Comparison of ENCODE assay signal across 8 cellular contexts in the genomic region with DNA sequence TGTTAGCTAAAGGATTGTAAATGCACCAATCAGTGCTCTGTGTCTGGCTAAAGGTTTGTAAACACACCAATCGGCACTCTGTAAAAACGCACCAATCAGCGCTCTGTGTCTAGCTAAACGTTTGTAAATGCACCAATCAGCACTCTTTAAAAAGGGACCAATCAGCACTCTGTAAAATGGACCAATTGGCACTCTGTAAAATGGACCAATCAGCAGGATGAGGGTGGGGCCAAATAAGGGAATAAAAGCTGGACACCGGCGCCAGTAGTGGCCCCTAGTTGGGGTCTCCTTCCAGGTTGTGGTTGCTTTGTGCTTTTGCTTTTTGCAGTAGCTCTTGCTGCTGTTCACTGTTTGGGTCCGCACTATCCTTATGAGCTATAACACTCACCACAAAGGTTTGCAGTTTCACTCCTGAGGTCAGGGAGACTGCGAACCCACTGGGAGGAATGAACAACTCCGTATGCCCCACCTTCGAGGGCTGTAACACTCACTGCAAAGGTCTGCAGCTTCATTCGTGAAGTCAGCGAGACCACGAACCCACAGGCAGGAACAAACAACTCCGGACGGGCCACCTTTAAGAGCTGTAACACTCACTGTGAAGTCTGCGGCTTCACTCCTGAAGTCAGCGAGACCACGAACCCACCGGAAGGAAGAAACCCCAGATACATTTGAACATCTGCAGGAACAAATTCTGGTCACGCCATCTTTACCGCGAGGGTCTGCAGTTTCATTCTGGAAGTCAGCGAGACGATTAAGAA. TPM values are rescaled to one million over a fixed set of nuclear protein-coding genes. Genes with fewer than 3 reads are reported as not detected.
DNase-seq lines count a peak whose midpoint lies in the region; ATAC-seq and TF ChIP-seq lines count a peak whose summit lies in the region.

No MANE protein-coding gene starts in this region.

- TF ChIP-seq POLR2A in tibial nerve (IDR thresholded peaks at IDR 0.05), result no peak

- H3K4me3 Mint-ChIP-seq in T-helper 17 cell, result peak overlapping the region; percentile 86
- peak overlapping the region in 4 of 5 experiments; percentile 70 to 82 (median 79) for H3K4me3 Mint-ChIP-seq in brain

- H3K4me3 ChIP-seq in neutrophil (ENCODE audit: low read depth in 1 of 2, low read length in 1 of 2) (peak overlapping the region; percentile 38 to 72), tibial nerve (peak overlapping the region in 3 of 4 donors; percentile 84 to 99 (median 94))

- no peak for TF ChIP-seq EP300 in tibial nerve (IDR thresholded peaks at IDR 0.05)

- no peaks in the 10 kb centered on the region for H3K9me3 ChIP-seq in T-helper 17 cell (ENCODE audit: control insufficient read depth, low read length, poor library complexity, severe bottlenecking)
- no peaks in the 10 kb centered on the region for H3K9me3 ChIP-seq in neutrophil
- no peaks in the 10 kb centered on the region for H3K9me3 ChIP-seq in tibial nerve

- H3K36me3 ChIP-seq in neutrophil, result no peaks in the 10 kb centered on the region
- H3K36me3 ChIP-seq in tibial nerve, result no peaks in the 10 kb centered on the region

- H3K27ac Mint-ChIP-seq in T-helper 17 cell (peak overlapping the region; percentile 79), brain (peak overlapping the region in 3 of 5 experiments; percentile 53 to 86 (median 80))

- H3K27me3 ChIP-seq in neutrophil (peaks cover 59% of the 10 kb centered on the region), tibial nerve (no peaks in the 10 kb centered on the region)

- peaks cover 2 to 9% (median 4%) of the 10 kb centered on the region in 5 experiments for H3K9me3 Mint-ChIP-seq in brain

- TF ChIP-seq CTCF in brain (conservative IDR thresholded peaks at IDR 0.05) (no peak), neutrophil (IDR thresholded peaks at IDR 0.05) (no peak), tibial nerve (IDR thresholded peaks at IDR 0.05) (no peak)

- H3K27ac ChIP-seq in neutrophil, result no peak overlapping the region
- peak overlapping the region in 1 of 4 donors; percentile 95 for H3K27ac ChIP-seq in tibial nerve

- peak; percentile 68 for ATAC-seq in GM18873 (IDR thresholded peaks at IDR 0.05; ENCODE audit: low FRiP score, unreplicated experiment)
- peak; percentile 59 for ATAC-seq in HG02981 (IDR thresholded peaks at IDR 0.05; ENCODE audit: unreplicated experiment)
- peak; percentile 64 for ATAC-seq in T-helper 17 cell

- H3K36me3 Mint-ChIP-seq in T-helper 17 cell (ENCODE audit: low read depth) (peaks cover 5% of the 10 kb centered on the region), brain (no peaks in the 10 kb centered on the region)

- H3K27me3 Mint-ChIP-seq in T-helper 17 cell, result no peaks in the 10 kb centered on the region
- peaks cover 3% of the 10 kb centered on the region for H3K27me3 Mint-ChIP-seq in brain

- 85% methylated on average over 23 to 24 of the region's 24 CpGs for WGBS in tibial nerve, 2 donors

- DNase-seq in T-helper 17 cell (peak; percentile 35 to 60 (median 42)), tibial nerve (ENCODE audit: low spot score in 2 of 2) (no peak), SW480 (ENCODE audit: low spot score) (no peak), SHP77 (lab: John Stamatoyannopoulos, UW) (no peak)

- H3K4me1 Mint-ChIP-seq in T-helper 17 cell (peaks cover 26% of the 10 kb centered on the region), brain (peaks cover 32% of the 10 kb centered on the region)

- H3K4me1 ChIP-seq in neutrophil (ENCODE audit: control insufficient read depth in 1 of 2, insufficient read depth in 1 of 2, low read depth in 1 of 2, low read length in 1 of 2) (peaks cover 17 to 24% of the 10 kb centered on the region in 2 experiments), tibial nerve (peaks cover 0 to 35% (median 11%) of the 10 kb centered on the region in 4 donors)

RNA-seq across cellular contexts. Expression of a gene that starts 1.1 kb away (rescaled TPM):
- total RNA-seq in T-helper 17 cell (10 to 100 TPM; 43.8 to 48.1 TPM), tibial nerve (10 to 100 TPM; 28.0 to 52.8 (median 42.7) TPM)
- 4.9 TPM for polyA plus RNA-seq in brain (ENCODE audit: insufficient read depth, low read depth, low replicate concordance)

Comparison
In these comparisons a context has a peak if more than half of its experiments do, and no peak if none do; other contexts are left out.
1. DNase-seq: peak in T-helper 17 cell (3 of 3); none in tibial nerve (0 of 2), SW480 (single experiment) and SHP77 (0 of 2).
2. Peak in every context shown above with its lines, with median percentiles within 50 percentile points of each other: ATAC-seq.